Comparison of ENCODE assay signal across 14 cellular contexts in the genomic region with DNA sequence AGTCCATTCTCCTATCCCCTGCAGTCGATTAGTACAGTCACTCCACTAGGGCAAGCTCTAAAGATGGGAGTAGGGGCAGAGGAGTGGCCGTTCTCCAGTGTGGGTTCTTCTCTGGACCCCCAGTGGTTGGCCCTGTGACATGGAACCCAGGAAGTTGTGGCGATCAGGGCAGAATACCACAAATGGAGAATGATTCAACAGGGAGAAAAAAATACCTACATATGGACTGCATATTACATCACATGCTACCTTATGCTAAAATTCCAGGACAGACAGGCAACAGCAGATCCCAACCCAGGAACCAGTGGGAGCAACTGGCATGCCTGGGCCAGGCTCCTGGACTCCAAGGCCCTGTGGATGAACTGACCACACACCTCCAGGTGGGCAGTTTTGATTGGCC. TPM values are rescaled to one million over a fixed set of nuclear protein-coding genes. Genes with fewer than 3 reads are reported as not detected.
DNase-seq lines count a peak whose midpoint lies in the region; ATAC-seq, FAIRE-seq and TF ChIP-seq lines count a peak whose summit lies in the region.
"Had no signal": no experiment of that assay in that cellular context is flagged by ENCODE, and none has a peak within 500 bp of the region (broad histone marks: within the 10 kb centered on the region; RNA-seq: fewer than 3 reads in every experiment).

No MANE protein-coding gene starts in this region.

- H3K4me2 ChIP-seq in keratinocyte (ENCODE audit: control insufficient read depth, extremely low read depth, insufficient read depth, low read depth, low read length), result peak overlapping the region; percentile 66

- peak overlapping the region; percentile 72 for H3K9ac ChIP-seq in keratinocyte (ENCODE audit: control insufficient read depth, extremely low read depth, insufficient read depth, low read length)

- no peaks in the 10 kb centered on the region for H3K27me3 ChIP-seq in CD4-positive, CD25-positive, alpha-beta regulatory T cell (ENCODE audit: control insufficient read depth, insufficient read depth, low read length)
- no peaks in the 10 kb centered on the region for H3K27me3 ChIP-seq in keratinocyte (ENCODE audit: control insufficient read depth, extremely low read depth, insufficient read depth, low read length)
- H3K27me3 ChIP-seq in right cardiac atrium (ENCODE audit: control insufficient read depth, insufficient read depth), result no peaks in the 10 kb centered on the region

- no peak overlapping the region for H3K27ac ChIP-seq in CD4-positive, CD25-positive, alpha-beta regulatory T cell (ENCODE audit: insufficient read depth, low read length, poor library complexity, severe bottlenecking)
- H3K27ac ChIP-seq in keratinocyte (ENCODE audit: control insufficient read depth, insufficient read depth, low read length), result peak overlapping the region; percentile 99
- H3K27ac ChIP-seq in right cardiac atrium (ENCODE audit: low read length), result no peak overlapping the region

- no peak for TF ChIP-seq CTCF in keratinocyte (optimal IDR thresholded peaks at IDR 0.05 in 1 of 3, IDR thresholded peaks at IDR 0.05 in 1 of 3, conservative IDR thresholded peaks at IDR 0.05 in 1 of 3; ENCODE audit: extremely low read depth in 1 of 3, insufficient read depth in 2 of 3, low read length in 3 of 3)

- no peak overlapping the region for H3K4me3 Mint-ChIP-seq in CD4-positive, CD25-positive, alpha-beta regulatory T cell
- H3K4me3 Mint-ChIP-seq in activated T-helper 1 cell treated with anti-CD3 and anti-CD28 coated beads, Interleukin-12 subunit alpha, Interleukin-12 subunit beta, Interleukin-2, Interleukin-4 antibody, amounts not matched to agents 30 ng/mL and 10 ng/mL and 1 ng/mL, durations not matched to agents 14 hours and 24 hours and 36 hours, result no peak overlapping the region
- H3K4me3 Mint-ChIP-seq: mesothelial cell of epicardium had no signal

- H3K4me1 Mint-ChIP-seq in CD4-positive, CD25-positive, alpha-beta regulatory T cell, result peaks cover 6 to 27% (median 20%) of the 10 kb centered on the region in 4 donors
- peaks cover 50% of the 10 kb centered on the region for H3K4me1 Mint-ChIP-seq in activated T-helper 1 cell treated with anti-CD3 and anti-CD28 coated beads, Interleukin-12 subunit alpha, Interleukin-12 subunit beta, Interleukin-2, Interleukin-4 antibody, amounts not matched to agents 30 ng/mL and 10 ng/mL and 1 ng/mL, durations not matched to agents 14 hours and 24 hours and 36 hours (ENCODE audit: low read depth)

- H3K9me3 Mint-ChIP-seq in CD4-positive, CD25-positive, alpha-beta regulatory T cell, result no peaks in the 10 kb centered on the region
- no peaks in the 10 kb centered on the region for H3K9me3 Mint-ChIP-seq in activated T-helper 1 cell treated with anti-CD3 and anti-CD28 coated beads, Interleukin-12 subunit alpha, Interleukin-12 subunit beta, Interleukin-2, Interleukin-4 antibody, amounts not matched to agents 30 ng/mL and 10 ng/mL and 1 ng/mL, durations not matched to agents 14 hours and 24 hours and 36 hours
- H3K9me3 Mint-ChIP-seq: mesothelial cell of epicardium had no signal

- H3K27me3 Mint-ChIP-seq in CD4-positive, CD25-positive, alpha-beta regulatory T cell, result no peaks in the 10 kb centered on the region
- H3K27me3 Mint-ChIP-seq in activated T-helper 1 cell treated with anti-CD3 and anti-CD28 coated beads, Interleukin-12 subunit alpha, Interleukin-12 subunit beta, Interleukin-2, Interleukin-4 antibody, amounts not matched to agents 30 ng/mL and 10 ng/mL and 1 ng/mL, durations not matched to agents 14 hours and 24 hours and 36 hours (ENCODE audit: insufficient read depth), result no peaks in the 10 kb centered on the region

- peaks cover 5% of the 10 kb centered on the region for H3K4me1 ChIP-seq in CD4-positive, CD25-positive, alpha-beta regulatory T cell (ENCODE audit: control insufficient read depth, insufficient read depth, low read length, poor library complexity, severe bottlenecking)
- peaks cover 52% of the 10 kb centered on the region for H3K4me1 ChIP-seq in keratinocyte (ENCODE audit: control insufficient read depth, extremely low read depth, insufficient read depth, low read length)
- peaks cover 2% of the 10 kb centered on the region for H3K4me1 ChIP-seq in right cardiac atrium (ENCODE audit: control insufficient read depth, insufficient read depth, low read length)

- ATAC-seq in CD4-positive, CD25-positive, alpha-beta regulatory T cell (ENCODE audit: low read depth in 2 of 2), result no peak
- ATAC-seq in HG02970 (IDR thresholded peaks at IDR 0.05; ENCODE audit: low FRiP score, unreplicated experiment) (no peak), GM18505 (IDR thresholded peaks at IDR 0.05; ENCODE audit: unreplicated experiment) (no peak), right cardiac atrium (no peak)
- ATAC-seq: HCT116 had no signal

- peaks cover 55% of the 10 kb centered on the region for H3K36me3 ChIP-seq in CD4-positive, CD25-positive, alpha-beta regulatory T cell (ENCODE audit: control insufficient read depth, insufficient read depth, low read length)
- H3K36me3 ChIP-seq in keratinocyte (ENCODE audit: control insufficient read depth in 2 of 2, extremely low read depth in 1 of 2, insufficient read depth in 2 of 2, low read length in 2 of 2), result peaks cover 0 to 7% of the 10 kb centered on the region in 2 experiments

- peaks cover 39% of the 10 kb centered on the region for H3K36me3 Mint-ChIP-seq in CD4-positive, CD25-positive, alpha-beta regulatory T cell
- H3K36me3 Mint-ChIP-seq in activated T-helper 1 cell treated with anti-CD3 and anti-CD28 coated beads, Interleukin-12 subunit alpha, Interleukin-12 subunit beta, Interleukin-2, Interleukin-4 antibody, amounts not matched to agents 30 ng/mL and 10 ng/mL and 1 ng/mL, durations not matched to agents 14 hours and 24 hours and 36 hours (ENCODE audit: low read depth), result peaks cover 44% of the 10 kb centered on the region
- H3K36me3 Mint-ChIP-seq: mesothelial cell of epicardium had no signal

- intact Hi-C loops in activated T-helper 1 cell treated with anti-CD3 and anti-CD28 coated beads, Interleukin-12 subunit alpha, Interleukin-12 subunit beta, Interleukin-2, Interleukin-4 antibody, amounts not matched to agents 30 ng/mL and 10 ng/mL and 1 ng/mL, durations not matched to agents 14 hours and 24 hours and 36 hours (cut with micrococcal nuclease), result no loop called here
- intact Hi-C loops in right cardiac atrium (cut with DNase I), result no loop called here

- peak overlapping the region; percentile 66 to 85 (median 78) for H3K27ac Mint-ChIP-seq in CD4-positive, CD25-positive, alpha-beta regulatory T cell
- peak overlapping the region; percentile 32 for H3K27ac Mint-ChIP-seq in activated T-helper 1 cell treated with anti-CD3 and anti-CD28 coated beads, Interleukin-12 subunit alpha, Interleukin-12 subunit beta, Interleukin-2, Interleukin-4 antibody, amounts not matched to agents 30 ng/mL and 10 ng/mL and 1 ng/mL, durations not matched to agents 14 hours and 24 hours and 36 hours
- H3K27ac Mint-ChIP-seq: mesothelial cell of epicardium, progenitor cell of endocrine pancreas had no signal

- no peaks in the 10 kb centered on the region for H3K9me3 ChIP-seq in CD4-positive, CD25-positive, alpha-beta regulatory T cell (ENCODE audit: control insufficient read depth in 2 of 2, low read length in 2 of 2)
- no peaks in the 10 kb centered on the region for H3K9me3 ChIP-seq in keratinocyte (ENCODE audit: control insufficient read depth, low read depth, low read length)
- H3K9me3 ChIP-seq in right cardiac atrium (ENCODE audit: control insufficient read depth, low read length), result no peaks in the 10 kb centered on the region

- H2AFZ ChIP-seq in keratinocyte (ENCODE audit: control insufficient read depth, low read length), result no peak overlapping the region

- H3K79me2 ChIP-seq in keratinocyte (ENCODE audit: control insufficient read depth, insufficient read depth, low read length), result no peaks in the 10 kb centered on the region

- dilution Hi-C loops in keratinocyte (cut with MboI; ENCODE audit: extremely low pct_ligation_motif_present, low sequenced_read_pairs), result no loop called here

- 80% methylated on average over 3 of the region's 3 CpGs for WGBS in right cardiac atrium

- FAIRE-seq in keratinocyte (lab: Jason Lieb, UNC), result no peak

- H4K20me1 ChIP-seq in keratinocyte (ENCODE audit: control insufficient read depth, extremely low read depth, insufficient read depth, low read length), result no peaks in the 10 kb centered on the region

- no peak overlapping the region for H3K4me3 ChIP-seq in CD4-positive, CD25-positive, alpha-beta regulatory T cell (ENCODE audit: low read depth, low read length)
- H3K4me3 ChIP-seq in keratinocyte (ENCODE audit: control insufficient read depth in 2 of 3, extremely low read depth in 1 of 3, insufficient read depth in 2 of 3, low read depth in 1 of 3, low read length in 3 of 3), result peak overlapping the region in 2 of 3 experiments; percentile 20 to 30
- no peak overlapping the region for H3K4me3 ChIP-seq in right cardiac atrium (ENCODE audit: low read length)

- H3K9me1 ChIP-seq in keratinocyte (ENCODE audit: control insufficient read depth, extremely low read depth, insufficient read depth, low read length), result no peaks in the 10 kb centered on the region

- TF ChIP-seq POLR2A in GM18505 (IDR thresholded peaks at IDR 0.05; ENCODE audit: borderline replicate concordance, extremely low read depth, insufficient read depth, insufficient read length), result no peak

- no peak for DNase-seq in CD4-positive, CD25-positive, alpha-beta regulatory T cell
- peak; percentile 28 for DNase-seq in GM04504 (ENCODE audit: low read depth)
- no peak for DNase-seq in activated T-helper 1 cell treated with anti-CD3 and anti-CD28 coated beads, Interleukin-12 subunit alpha, Interleukin-12 subunit beta, Interleukin-2, Interleukin-4 antibody, amounts not matched to agents 30 ng/mL and 10 ng/mL and 1 ng/mL, durations not matched to agents 14 hours and 24 hours and 36 hours (ENCODE audit: low spot score)
- no peak for DNase-seq in keratinocyte (ENCODE audit: low read depth, low spot score)
- DNase-seq in Ammon's horn (ENCODE audit: low spot score), result no peak
- no peak for DNase-seq in right cardiac atrium
- DNase-seq: KBM-7, NCI-H1694 treated with DMSO at 0.1 percent for 48 hours, substantia nigra had no signal

RNA-seq across cellular contexts. Expression of a gene that starts 20.4 kb away (rescaled TPM):
- 48.9 TPM for total RNA-seq in CD4-positive, CD25-positive, alpha-beta regulatory T cell
- polyA plus RNA-seq in CD4-positive, CD25-positive, alpha-beta regulatory T cell, result 1 to 10 TPM; 4.2 to 7.2 (median 6.4) TPM
- 64.0 and 65.8 TPM in 2 replicates for total RNA-seq in activated T-helper 1 cell treated with anti-CD3 and anti-CD28 coated beads, Interleukin-12 subunit alpha, Interleukin-12 subunit beta, Interleukin-2, Interleukin-4 antibody, amounts not matched to agents 30 ng/mL and 10 ng/mL and 1 ng/mL, durations not matched to agents 14 hours and 24 hours and 36 hours
- 7.0 to 9.6 TPM (median 7.1 TPM) in 3 replicates for polyA plus RNA-seq in keratinocyte
- polyA plus RNA-seq in keratinocyte (2011; ENCODE audit: low read depth), result 1.2 TPM
- polyA plus RNA-seq in keratinocyte (2011; cell fraction: cytosol; rRNA removed), result 4.2 and 6.7 TPM in 2 replicates
- 22.1 and 33.4 TPM in 2 replicates for polyA plus RNA-seq in keratinocyte (2011; cell fraction: nucleus; rRNA removed)
- polyA plus RNA-seq in keratinocyte (2012; ENCODE audit: low replicate concordance), result 3.1 and 15.9 TPM in 2 replicates
- 3.4 to 4.3 TPM (median 3.4 TPM) in 3 replicates for polyA minus RNA-seq in keratinocyte
- polyA minus RNA-seq in keratinocyte (2011; cell fraction: cytosol; rRNA and poly(A)+ RNA removed), result 4.2 TPM
- 8.4 and 10.5 TPM in 2 replicates for polyA minus RNA-seq in keratinocyte (2011; cell fraction: nucleus; rRNA and poly(A)+ RNA removed)
- total RNA-seq in right cardiac atrium, result 1 to 10 TPM; 1.4 to 1.6 (median 1.6) TPM
- 0.77 TPM for polyA plus RNA-seq in right cardiac atrium

RNA-seq across cellular contexts. Expression of a gene that starts 35.8 kb away (rescaled TPM):
- 24.0 TPM for total RNA-seq in CD4-positive, CD25-positive, alpha-beta regulatory T cell
- 10 to 100 TPM; 10.7 to 22.1 (median 15.5) TPM for polyA plus RNA-seq in CD4-positive, CD25-positive, alpha-beta regulatory T cell
- 17.5 and 17.8 TPM in 2 replicates for total RNA-seq in activated T-helper 1 cell treated with anti-CD3 and anti-CD28 coated beads, Interleukin-12 subunit alpha, Interleukin-12 subunit beta, Interleukin-2, Interleukin-4 antibody, amounts not matched to agents 30 ng/mL and 10 ng/mL and 1 ng/mL, durations not matched to agents 14 hours and 24 hours and 36 hours
- polyA plus RNA-seq in keratinocyte (6.8 to 14.7 TPM (median 13.1 TPM) in 3 replicates), right cardiac atrium (5.2 TPM)
- 3.3 TPM for polyA plus RNA-seq in keratinocyte (2011; ENCODE audit: low read depth)
- 6.3 and 11.4 TPM in 2 replicates for polyA plus RNA-seq in keratinocyte (2011; cell fraction: cytosol; rRNA removed)
- 12.9 and 21.1 TPM in 2 replicates for polyA plus RNA-seq in keratinocyte (2011; cell fraction: nucleus; rRNA removed)
- 10.4 and 16.0 TPM in 2 replicates for polyA plus RNA-seq in keratinocyte (2012; ENCODE audit: low replicate concordance)
- 22.3 to 69.2 TPM (median 36.5 TPM) in 3 replicates for polyA minus RNA-seq in keratinocyte
- 48.3 TPM for polyA minus RNA-seq in keratinocyte (2011; cell fraction: cytosol; rRNA and poly(A)+ RNA removed)
- polyA minus RNA-seq in keratinocyte (2011; cell fraction: nucleus; rRNA and poly(A)+ RNA removed), result 34.5 and 36.4 TPM in 2 replicates
- 1 to 10 TPM; 8.4 to 9.3 (median 8.5) TPM for total RNA-seq in right cardiac atrium

RNA-seq across cellular contexts. Expression of a gene that starts 41.8 kb away (rescaled TPM):
- total RNA-seq in CD4-positive, CD25-positive, alpha-beta regulatory T cell, result 0.52 TPM
- polyA plus RNA-seq in CD4-positive, CD25-positive, alpha-beta regulatory T cell, result under 1 TPM in 1 of 4 donors, not detected in 3; 0.06 TPM
- total RNA-seq in activated T-helper 1 cell treated with anti-CD3 and anti-CD28 coated beads, Interleukin-12 subunit alpha, Interleukin-12 subunit beta, Interleukin-2, Interleukin-4 antibody, amounts not matched to agents 30 ng/mL and 10 ng/mL and 1 ng/mL, durations not matched to agents 14 hours and 24 hours and 36 hours, result 3.9 TPM in 2 replicates
- polyA plus RNA-seq in keratinocyte, result 0.06 to 0.44 TPM (median 0.17 TPM) in 3 replicates
- polyA plus RNA-seq in keratinocyte (2011; ENCODE audit: low read depth), result not detected
- polyA plus RNA-seq in keratinocyte (2011; cell fraction: cytosol; rRNA removed), result 0.02 and 0.19 TPM in 2 replicates
- polyA plus RNA-seq in keratinocyte (2011; cell fraction: nucleus; rRNA removed), result 0.64 and 0.84 TPM in 2 replicates
- polyA plus RNA-seq in keratinocyte (2012; ENCODE audit: low replicate concordance), result 0.06 and 0.55 TPM in 2 replicates
- polyA minus RNA-seq in keratinocyte, result 0.03 to 0.10 TPM in 2 of 3 replicates, not detected in the other
- not detected for polyA minus RNA-seq in keratinocyte (2011; cell fraction: cytosol; rRNA and poly(A)+ RNA removed)
- polyA minus RNA-seq in keratinocyte (2011; cell fraction: nucleus; rRNA and poly(A)+ RNA removed), result 0.23 and 0.32 TPM in 2 replicates
- total RNA-seq in right cardiac atrium, result 10 to 100 TPM; 12.5 to 18.3 (median 14.6) TPM
- polyA plus RNA-seq in right cardiac atrium, result 8.9 TPM

Comparison
In these comparisons a context has a peak if more than half of its experiments do, and no peak if none do; other contexts are left out.
1. H3K4me3 ChIP-seq: peak in keratinocyte (2 of 3); none in CD4-positive, CD25-positive, alpha-beta regulatory T cell (single experiment) and right cardiac atrium (single experiment).
2. RNA of a gene that starts 20.4 kb away (total RNA-seq): 64.0 to 65.8 TPM in activated T-helper 1 cell treated with anti-CD3 and anti-CD28 coated beads, Interleukin-12 subunit alpha, Interleukin-12 subunit beta, Interleukin-2, Interleukin-4 antibody, amounts not matched to agents 30 ng/mL and 10 ng/mL and 1 ng/mL, durations not matched to agents 14 hours and 24 hours and 36 hours and 48.9 TPM in CD4-positive, CD25-positive, alpha-beta regulatory T cell (single experiment); 1.4 to 1.6 TPM in right cardiac atrium; every median in the first group is over 10 times any median in the second.